ENCODE assay signal across 3 cellular contexts in genomic region chr13:109114991-109115390, GRCh38.
"Had no signal": no experiment of that assay in that cellular context is flagged by ENCODE, and none has a peak within 500 bp of the region (broad histone marks: within the 10 kb centered on the region; RNA-seq: fewer than 3 reads in every experiment).

No MANE protein-coding gene starts in this region.

- DNase-seq: GDM1, GF-D8 had no signal

- ATAC-seq: GM12878 had no signal

- H3K4me3 ChIP-seq: GM12878 had no signal
